Comparison of ENCODE assay signal across 21 cellular contexts in the genomic region with DNA sequence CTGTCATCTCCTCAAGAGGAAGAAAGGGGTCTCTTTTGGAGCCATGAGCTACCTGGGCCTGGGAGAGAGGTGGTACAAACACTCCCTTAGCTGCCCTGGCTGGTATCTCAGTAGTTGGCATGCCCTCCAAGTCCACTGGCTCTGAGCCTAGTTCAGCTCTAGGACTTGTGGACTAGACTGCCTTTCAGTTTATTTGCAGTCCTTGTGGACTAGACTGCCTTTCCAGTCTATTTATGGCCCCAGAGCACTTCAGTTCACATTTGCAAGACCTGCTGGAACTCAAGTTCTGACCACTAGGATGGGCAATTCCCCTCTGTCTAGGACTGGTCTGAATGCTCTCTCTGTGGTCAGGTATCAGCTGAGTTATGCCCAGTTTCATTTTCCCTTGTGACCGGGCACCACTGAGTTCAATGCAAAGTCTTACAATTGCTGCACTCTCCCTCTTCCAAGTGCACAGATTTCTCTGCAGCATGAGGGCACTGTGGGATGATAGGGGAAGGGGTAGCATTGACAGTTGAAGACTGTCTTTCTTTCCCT.
DNase-seq lines count a peak whose midpoint lies in the region; ATAC-seq lines count a peak whose summit lies in the region.
"Had no signal": no experiment of that assay in that cellular context is flagged by ENCODE, and none has a peak within 500 bp of the region (broad histone marks: within the 10 kb centered on the region; RNA-seq: fewer than 3 reads in every experiment).

No MANE protein-coding gene starts in this region.

- DNase-seq in HT1080 (ENCODE audit: low read depth) (peak; percentile 38), superior temporal gyrus (ENCODE audit: extremely low spot score) (no peak), DMS153 treated with DMSO at 0.1 percent for 48 hours (lab: John Stamatoyannopoulos, UW; ENCODE audit: unreplicated experiment) (no peak), NCI-H2107 treated with DMSO at 0.1 percent for 48 hours (lab: John Stamatoyannopoulos, UW; ENCODE audit: unreplicated experiment) (no peak), middle frontal gyrus (ENCODE audit: extremely low spot score, low spot score) (no peak)
- DNase-seq: ACHN; activated naive CD4-positive, alpha-beta T cell; CD8-positive, alpha-beta T cell; foreskin fibroblast; HFFc6; NCI-H1417 treated with DMSO at 0.1 percent for 48 hours; NCI-H226; SHP77; spleen; stimulated activated naive CD8-positive, alpha-beta T cell treated with anti-CD3 and anti-CD28 coated beads, Interleukin-15, Interleukin-2, amounts not matched to agents 100 U/mL and 50 U/mL, for 24 hours; T-helper 17 cell; upper lobe of right lung had no signal

- ATAC-seq in GM18508 (IDR thresholded peaks at IDR 0.05; ENCODE audit: insufficient read depth, unreplicated experiment) (peak; percentile 88), GM19463 (IDR thresholded peaks at IDR 0.05; ENCODE audit: unreplicated experiment) (peak; percentile 98), HG02938 (IDR thresholded peaks at IDR 0.05; ENCODE audit: unreplicated experiment) (peak; percentile 83)
- ATAC-seq: CD8-positive, alpha-beta T cell; left lobe of liver; stimulated activated naive CD8-positive, alpha-beta T cell treated with anti-CD3 and anti-CD28 coated beads, Interleukin-15, Interleukin-2, amounts not matched to agents 100 U/mL and 50 U/mL, for 24 hours; T-helper 17 cell; upper lobe of right lung had no signal
